In genomic region chr2:143451622-143452021, GRCh38 we compare ENCODE assay signal across 8 cellular contexts.
DNase-seq lines count a peak whose midpoint lies in the region; ATAC-seq and TF ChIP-seq lines count a peak whose summit lies in the region.

No MANE protein-coding gene starts in this region.

- POLR2A ChIA-PET in RWPE1 (lab: Yijun Ruan, JAX; ENCODE audit: low non-redundant PET) = no interaction called here

- CTCF ChIA-PET in RWPE1 (lab: Yijun Ruan, JAX) = interaction anchor here (0.6 kb wide), 1 partner anchor 632 kb away, joined by 3 read pairs; no protein-coding TSS in a partner anchor

- no peaks in the 10 kb centered on the region for H3K27me3 Mint-ChIP-seq in stimulated activated naive B cell treated with anti-CD40 and anti-IgM and Interleukin-4, amounts not matched to agents 10 μg/mL and 1 μg/mL and 100 μg/mL, for 72 hours

- DNase-seq in activated CD4-positive, alpha-beta T cell treated with anti-CD3 and anti-CD28 coated beads for 48 hours = peak; percentile 22
- DNase-seq in activated CD4-positive, alpha-beta T cell treated with anti-CD3 and anti-CD28 coated beads, Interleukin-2, amount 50 U/mL, for 1 hour = no peak
- DNase-seq in RWPE1 (ENCODE audit: low spot score) = peak; percentile 69
- no peak for DNase-seq in stimulated activated naive B cell treated with anti-CD40 and anti-IgM and Interleukin-4, amounts not matched to agents 10 μg/mL and 1 μg/mL and 100 μg/mL, for 72 hours
- no peak for DNase-seq in NCI-H526 treated with DMSO at 0.1 percent for 48 hours (lab: John Stamatoyannopoulos, UW)
- no peak for DNase-seq in NCI-H2081 (lab: John Stamatoyannopoulos, UW)
- no peak for DNase-seq in NCI-H1694 treated with DMSO at 0.1 percent for 48 hours (lab: John Stamatoyannopoulos, UW)

- peak; percentile 80 for ATAC-seq in HG02973 (IDR thresholded peaks at IDR 0.05; ENCODE audit: unreplicated experiment)
- ATAC-seq in stimulated activated naive B cell treated with anti-CD40 and anti-IgM and Interleukin-4, amounts not matched to agents 10 μg/mL and 1 μg/mL and 100 μg/mL, for 72 hours (replicated peaks) = peak; percentile 86 to 98

- no peak overlapping the region for H3K4me3 Mint-ChIP-seq in stimulated activated naive B cell treated with anti-CD40 and anti-IgM and Interleukin-4, amounts not matched to agents 10 μg/mL and 1 μg/mL and 100 μg/mL, for 72 hours

- H3K36me3 Mint-ChIP-seq in stimulated activated naive B cell treated with anti-CD40 and anti-IgM and Interleukin-4, amounts not matched to agents 10 μg/mL and 1 μg/mL and 100 μg/mL, for 72 hours = peaks cover 14 to 41% of the 10 kb centered on the region in 2 donors

- TF ChIP-seq CTCF in RWPE1 (conservative IDR thresholded peaks at IDR 0.05; ENCODE audit: low read depth) = no peak

- peaks cover 3 to 30% of the 10 kb centered on the region in 2 donors for H3K4me1 Mint-ChIP-seq in stimulated activated naive B cell treated with anti-CD40 and anti-IgM and Interleukin-4, amounts not matched to agents 10 μg/mL and 1 μg/mL and 100 μg/mL, for 72 hours

- H3K9me3 Mint-ChIP-seq in stimulated activated naive B cell treated with anti-CD40 and anti-IgM and Interleukin-4, amounts not matched to agents 10 μg/mL and 1 μg/mL and 100 μg/mL, for 72 hours = peaks cover 0 to 1% of the 10 kb centered on the region in 2 donors

- H3K27ac Mint-ChIP-seq in stimulated activated naive B cell treated with anti-CD40 and anti-IgM and Interleukin-4, amounts not matched to agents 10 μg/mL and 1 μg/mL and 100 μg/mL, for 72 hours = peak overlapping the region; percentile 31

- H3K27ac ChIP-seq in RWPE1 = no peak overlapping the region

Comparison
In these comparisons a context has a peak if more than half of its experiments do, and no peak if none do; other contexts are left out.
1. DNase-seq: peak in activated CD4-positive, alpha-beta T cell treated with anti-CD3 and anti-CD28 coated beads for 48 hours (single experiment) and RWPE1 (single experiment); none in activated CD4-positive, alpha-beta T cell treated with anti-CD3 and anti-CD28 coated beads, Interleukin-2, amount 50 U/mL, for 1 hour (single experiment), stimulated activated naive B cell treated with anti-CD40 and anti-IgM and Interleukin-4, amounts not matched to agents 10 μg/mL and 1 μg/mL and 100 μg/mL, for 72 hours (single experiment), NCI-H526 treated with DMSO at 0.1 percent for 48 hours (single experiment), NCI-H2081 (0 of 2) and NCI-H1694 treated with DMSO at 0.1 percent for 48 hours (single experiment).